In genomic region chr19:52742516-52742915, GRCh38 we compare ENCODE assay signal across 18 cellular contexts. TPM values are rescaled to one million over a fixed set of nuclear protein-coding genes. Genes with fewer than 3 reads are reported as not detected.
DNase-seq lines count a peak whose midpoint lies in the region; ATAC-seq and TF ChIP-seq lines count a peak whose summit lies in the region.
"Had no signal": no experiment of that assay in that cellular context is flagged by ENCODE, and none has a peak within 500 bp of the region (broad histone marks: within the 10 kb centered on the region; RNA-seq: fewer than 3 reads in every experiment).

No MANE protein-coding gene starts in this region.

- no peaks in the 10 kb centered on the region for H3K36me3 Mint-ChIP-seq in activated naive CD4-positive, alpha-beta T cell treated with anti-CD3 and anti-CD28 coated beads, Interleukin-2, amount 50 U/mL, for 24 hours
- H3K36me3 Mint-ChIP-seq in central memory CD8-positive, alpha-beta T cell (ENCODE audit: insufficient read depth): no peaks in the 10 kb centered on the region
- H3K36me3 Mint-ChIP-seq in progenitor cell of endocrine pancreas (ENCODE audit: insufficient read depth): no peaks in the 10 kb centered on the region

- TF ChIP-seq CTCF in progenitor cell of endocrine pancreas (IDR thresholded peaks at IDR 0.05; ENCODE audit: unreplicated experiment) (no peak), GM10266 (IDR thresholded peaks at IDR 0.05; ENCODE audit: control insufficient read depth, insufficient read depth, low read depth, missing control alignments) (no peak)

- H3K4me1 Mint-ChIP-seq in activated naive CD4-positive, alpha-beta T cell treated with anti-CD3 and anti-CD28 coated beads, Interleukin-2, amount 50 U/mL, for 24 hours: peaks cover 14% of the 10 kb centered on the region
- H3K4me1 Mint-ChIP-seq in central memory CD8-positive, alpha-beta T cell: peaks cover 22% of the 10 kb centered on the region
- peaks cover 63% of the 10 kb centered on the region for H3K4me1 Mint-ChIP-seq in progenitor cell of endocrine pancreas (ENCODE audit: low read depth)

- H3K9me3 Mint-ChIP-seq in activated naive CD4-positive, alpha-beta T cell treated with anti-CD3 and anti-CD28 coated beads, Interleukin-2, amount 50 U/mL, for 24 hours: no peaks in the 10 kb centered on the region
- no peaks in the 10 kb centered on the region for H3K9me3 Mint-ChIP-seq in central memory CD8-positive, alpha-beta T cell
- no peaks in the 10 kb centered on the region for H3K9me3 Mint-ChIP-seq in progenitor cell of endocrine pancreas (ENCODE audit: low read depth)
- H3K9me3 Mint-ChIP-seq: activated T-cell treated with anti-CD3 and anti-CD28 coated beads, Interleukin-2, amount 50 U/mL, for 4 hours had no signal

- no peaks in the 10 kb centered on the region for H3K27me3 Mint-ChIP-seq in activated naive CD4-positive, alpha-beta T cell treated with anti-CD3 and anti-CD28 coated beads, Interleukin-2, amount 50 U/mL, for 24 hours
- no peaks in the 10 kb centered on the region for H3K27me3 Mint-ChIP-seq in central memory CD8-positive, alpha-beta T cell
- no peaks in the 10 kb centered on the region for H3K27me3 Mint-ChIP-seq in progenitor cell of endocrine pancreas

- H3K4me3 ChIP-seq in Jurkat, Clone E6-1 (ENCODE audit: low read length): no peak overlapping the region
- H3K4me3 ChIP-seq: coronary artery, SJCRH30 had no signal

- DNase-seq in activated naive CD4-positive, alpha-beta T cell treated with anti-CD3 and anti-CD28 coated beads, Interleukin-2, amount 50 U/mL, for 16 hours: no peak
- peak; percentile 21 for DNase-seq in Jurkat, Clone E6-1 (ENCODE audit: low read depth, low spot score)
- no peak for DNase-seq in central memory CD8-positive, alpha-beta T cell (ENCODE audit: low spot score in 2 of 2)
- DNase-seq in progenitor cell of endocrine pancreas (ENCODE audit: low spot score, unreplicated experiment): no peak
- no peak for DNase-seq in GM10266 (ENCODE audit: extremely low spot score)
- no peak for DNase-seq in foreskin melanocyte
- DNase-seq in NCI-H524 treated with DMSO at 0.1 percent for 48 hours (lab: John Stamatoyannopoulos, UW): no peak
- DNase-seq: activated T-cell treated with anti-CD3 and anti-CD28 coated beads, Interleukin-2, amount 50 U/mL, for 4 hours; Calu3; NCI-H69; OCI-M1; SJCRH30; stimulated activated CD4-positive, alpha-beta T cell treated with anti-CD3 and anti-CD28 coated beads, Interleukin-1b, Interleukin-23, amount 100 ng/mL, for 48 hours; substantia nigra; T1000 had no signal

- no peak overlapping the region for H3K4me3 Mint-ChIP-seq in activated naive CD4-positive, alpha-beta T cell treated with anti-CD3 and anti-CD28 coated beads, Interleukin-2, amount 50 U/mL, for 24 hours
- H3K4me3 Mint-ChIP-seq in central memory CD8-positive, alpha-beta T cell: no peak overlapping the region
- no peak overlapping the region for H3K4me3 Mint-ChIP-seq in progenitor cell of endocrine pancreas (ENCODE audit: low read depth)
- H3K4me3 Mint-ChIP-seq: activated T-cell treated with anti-CD3 and anti-CD28 coated beads, Interleukin-2, amount 50 U/mL, for 4 hours had no signal

- peak overlapping the region; percentile 84 for H3K27ac Mint-ChIP-seq in activated naive CD4-positive, alpha-beta T cell treated with anti-CD3 and anti-CD28 coated beads, Interleukin-2, amount 50 U/mL, for 24 hours
- peak overlapping the region; percentile 15 for H3K27ac Mint-ChIP-seq in central memory CD8-positive, alpha-beta T cell (ENCODE audit: low read depth)
- peak overlapping the region; percentile 94 for H3K27ac Mint-ChIP-seq in progenitor cell of endocrine pancreas

- no peak for ATAC-seq in central memory CD8-positive, alpha-beta T cell (replicated peaks; ENCODE audit: extremely low read depth, poor library complexity, severe bottlenecking)
- ATAC-seq: sciatic nerve had no signal

RNA-seq across cellular contexts. Expression of gene ZNF611, which starts 7.7 kb away (rescaled TPM):
- 5.9 TPM for polyA plus RNA-seq in Jurkat, Clone E6-1 (2012; ENCODE audit: insufficient read depth, insufficient read length)
- 42.9 and 47.3 TPM in 2 replicates for total RNA-seq in progenitor cell of endocrine pancreas

RNA-seq across cellular contexts. Expression of gene ZNF600, which starts 44.1 kb away (rescaled TPM):
- polyA plus RNA-seq in Jurkat, Clone E6-1 (2012; ENCODE audit: insufficient read depth, insufficient read length): not detected
- total RNA-seq in progenitor cell of endocrine pancreas: 22.5 and 23.1 TPM in 2 replicates

Comparison
In these comparisons a context has a peak if more than half of its experiments do, and no peak if none do; other contexts are left out.
1. H3K27ac Mint-ChIP-seq: peak in every context shown above with its lines; median percentile 94 in progenitor cell of endocrine pancreas; 84 in activated naive CD4-positive, alpha-beta T cell treated with anti-CD3 and anti-CD28 coated beads, Interleukin-2, amount 50 U/mL, for 24 hours; 15 in central memory CD8-positive, alpha-beta T cell.